ENCODE assay signal across 1 cellular context in genomic region chr7:108097703-108098102, GRCh38.
A peak's percentile ranks its signal among the peaks of the same experiment; 100 is the strongest.
TF ChIP-seq lines count a peak whose summit lies in the region.

No MANE protein-coding gene starts in this region.

TF ChIP-seq in K562, 482 proteins besides CTCF, POLR2A, EP300 and RAD21 (continued from another document and continues in another):
- TF ChIP-seq, protein P1, sequence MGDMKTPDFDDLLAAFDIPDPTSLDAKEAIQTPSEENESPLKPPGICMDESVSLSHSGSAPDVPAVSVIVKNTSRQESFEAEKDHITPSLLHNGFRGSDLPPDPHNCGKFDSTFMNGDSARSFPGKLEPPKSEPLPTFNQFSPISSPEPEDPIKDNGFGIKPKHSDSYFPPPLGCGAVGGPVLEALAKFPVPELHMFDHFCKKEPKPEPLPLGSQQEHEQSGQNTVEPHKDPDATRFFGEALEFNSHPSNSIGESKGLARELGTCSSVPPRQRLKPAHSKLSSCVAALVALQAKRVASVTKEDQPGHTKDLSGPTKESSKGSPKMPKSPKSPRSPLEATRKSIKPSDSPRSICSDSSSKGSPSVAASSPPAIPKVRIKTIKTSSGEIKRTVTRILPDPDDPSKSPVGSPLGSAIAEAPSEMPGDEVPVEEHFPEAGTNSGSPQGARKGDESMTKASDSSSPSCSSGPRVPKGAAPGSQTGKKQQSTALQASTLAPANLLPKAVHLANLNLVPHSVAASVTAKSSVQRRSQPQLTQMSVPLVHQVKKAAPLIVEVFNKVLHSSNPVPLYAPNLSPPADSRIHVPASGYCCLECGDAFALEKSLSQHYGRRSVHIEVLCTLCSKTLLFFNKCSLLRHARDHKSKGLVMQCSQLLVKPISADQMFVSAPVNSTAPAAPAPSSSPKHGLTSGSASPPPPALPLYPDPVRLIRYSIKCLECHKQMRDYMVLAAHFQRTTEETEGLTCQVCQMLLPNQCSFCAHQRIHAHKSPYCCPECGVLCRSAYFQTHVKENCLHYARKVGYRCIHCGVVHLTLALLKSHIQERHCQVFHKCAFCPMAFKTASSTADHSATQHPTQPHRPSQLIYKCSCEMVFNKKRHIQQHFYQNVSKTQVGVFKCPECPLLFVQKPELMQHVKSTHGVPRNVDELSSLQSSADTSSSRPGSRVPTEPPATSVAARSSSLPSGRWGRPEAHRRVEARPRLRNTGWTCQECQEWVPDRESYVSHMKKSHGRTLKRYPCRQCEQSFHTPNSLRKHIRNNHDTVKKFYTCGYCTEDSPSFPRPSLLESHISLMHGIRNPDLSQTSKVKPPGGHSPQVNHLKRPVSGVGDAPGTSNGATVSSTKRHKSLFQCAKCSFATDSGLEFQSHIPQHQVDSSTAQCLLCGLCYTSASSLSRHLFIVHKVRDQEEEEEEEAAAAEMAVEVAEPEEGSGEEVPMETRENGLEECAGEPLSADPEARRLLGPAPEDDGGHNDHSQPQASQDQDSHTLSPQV (IDR thresholded peaks at IDR 0.05): peak; percentile 45
- TF ChIP-seq ZNF431 (CRISPR knock-in tag; IDR thresholded peaks at IDR 0.05) (no peak), NR2F6 (CRISPR knock-in tag; IDR thresholded peaks at IDR 0.05) (no peak), GMEB1 (CRISPR knock-in tag; IDR thresholded peaks at IDR 0.05) (no peak), RERE (CRISPR knock-in tag; IDR thresholded peaks at IDR 0.05; ENCODE audit: borderline replicate concordance) (no peak), TEAD4 (IDR thresholded peaks at IDR 0.05; ENCODE audit: low read length) (0 out of 2 replicates have a peak, but pooled peaks have one; percentile 28), TEAD4 (CRISPR knock-in tag; IDR thresholded peaks at IDR 0.05; ENCODE audit: borderline replicate concordance) (no peak), ZNF764 (CRISPR knock-in tag; IDR thresholded peaks at IDR 0.05; ENCODE audit: low read depth) (no peak), U2AF2 (optimal IDR thresholded peaks at IDR 0.05; ENCODE audit: low read depth, low read length) (no peak), EP400 (IDR thresholded peaks at IDR 0.05) (peak; percentile 16; the same call in 1 of the 2 replicates), BCOR (IDR thresholded peaks at IDR 0.05) (no peak), PCBP1 (IDR thresholded peaks at IDR 0.05; ENCODE audit: low read depth, low read length, poor library complexity, severe bottlenecking) (no peak), ZNF707 (CRISPR knock-in tag; conservative IDR thresholded peaks at IDR 0.05) (no peak), GTF2F1 (IDR thresholded peaks at IDR 0.05; ENCODE audit: low read depth, low read length) (no peak), CBX3 (IDR thresholded peaks at IDR 0.05; ENCODE audit: borderline replicate concordance in 1 of 2, low read length in 2 of 2) (peak in 1 of 2 experiments; percentile 23; a peak in 1 of 3 replicates), RBM34 (IDR thresholded peaks at IDR 0.05; ENCODE audit: borderline replicate concordance, insufficient read depth, low read length) (no peak), ZKSCAN3 (CRISPR knock-in tag; IDR thresholded peaks at IDR 0.05) (no peak), RAD51 (IDR thresholded peaks at IDR 0.05; ENCODE audit: borderline replicate concordance, low read depth) (peak; percentile 5; the same call in 1 of the 2 replicates), ARNT (IDR thresholded peaks at IDR 0.05) (no peak), ZNF316 (IDR thresholded peaks at IDR 0.05) (no peak), HINFP (tag; conservative IDR thresholded peaks at IDR 0.05; ENCODE audit: low read depth) (no peak), NR2C2 (CRISPR knock-in tag; IDR thresholded peaks at IDR 0.05) (no peak), NR2C2 (tag; IDR thresholded peaks at IDR 0.05) (no peak), ESRRB (CRISPR knock-in tag; IDR thresholded peaks at IDR 0.05; ENCODE audit: borderline replicate concordance) (no peak), FIP1L1 (IDR thresholded peaks at IDR 0.05; ENCODE audit: low read depth, low read length, poor library complexity, severe bottlenecking) (no peak), NKRF (IDR thresholded peaks at IDR 0.05; ENCODE audit: borderline replicate concordance) (no peak), THAP12 (CRISPR knock-in tag; IDR thresholded peaks at IDR 0.05) (no peak), GATAD2B (IDR thresholded peaks at IDR 0.05; ENCODE audit: borderline replicate concordance) (peak; percentile 36; the same call in 1 of the 2 replicates), MAFF (IDR thresholded peaks at IDR 0.05; ENCODE audit: low read length) (no peak)
- TF ChIP-seq, protein P2, sequence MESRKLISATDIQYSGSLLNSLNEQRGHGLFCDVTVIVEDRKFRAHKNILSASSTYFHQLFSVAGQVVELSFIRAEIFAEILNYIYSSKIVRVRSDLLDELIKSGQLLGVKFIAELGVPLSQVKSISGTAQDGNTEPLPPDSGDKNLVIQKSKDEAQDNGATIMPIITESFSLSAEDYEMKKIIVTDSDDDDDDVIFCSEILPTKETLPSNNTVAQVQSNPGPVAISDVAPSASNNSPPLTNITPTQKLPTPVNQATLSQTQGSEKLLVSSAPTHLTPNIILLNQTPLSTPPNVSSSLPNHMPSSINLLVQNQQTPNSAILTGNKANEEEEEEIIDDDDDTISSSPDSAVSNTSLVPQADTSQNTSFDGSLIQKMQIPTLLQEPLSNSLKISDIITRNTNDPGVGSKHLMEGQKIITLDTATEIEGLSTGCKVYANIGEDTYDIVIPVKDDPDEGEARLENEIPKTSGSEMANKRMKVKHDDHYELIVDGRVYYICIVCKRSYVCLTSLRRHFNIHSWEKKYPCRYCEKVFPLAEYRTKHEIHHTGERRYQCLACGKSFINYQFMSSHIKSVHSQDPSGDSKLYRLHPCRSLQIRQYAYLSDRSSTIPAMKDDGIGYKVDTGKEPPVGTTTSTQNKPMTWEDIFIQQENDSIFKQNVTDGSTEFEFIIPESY (CRISPR knock-in tag; IDR thresholded peaks at IDR 0.05): peak; percentile 91
- TF ChIP-seq, protein P3, sequence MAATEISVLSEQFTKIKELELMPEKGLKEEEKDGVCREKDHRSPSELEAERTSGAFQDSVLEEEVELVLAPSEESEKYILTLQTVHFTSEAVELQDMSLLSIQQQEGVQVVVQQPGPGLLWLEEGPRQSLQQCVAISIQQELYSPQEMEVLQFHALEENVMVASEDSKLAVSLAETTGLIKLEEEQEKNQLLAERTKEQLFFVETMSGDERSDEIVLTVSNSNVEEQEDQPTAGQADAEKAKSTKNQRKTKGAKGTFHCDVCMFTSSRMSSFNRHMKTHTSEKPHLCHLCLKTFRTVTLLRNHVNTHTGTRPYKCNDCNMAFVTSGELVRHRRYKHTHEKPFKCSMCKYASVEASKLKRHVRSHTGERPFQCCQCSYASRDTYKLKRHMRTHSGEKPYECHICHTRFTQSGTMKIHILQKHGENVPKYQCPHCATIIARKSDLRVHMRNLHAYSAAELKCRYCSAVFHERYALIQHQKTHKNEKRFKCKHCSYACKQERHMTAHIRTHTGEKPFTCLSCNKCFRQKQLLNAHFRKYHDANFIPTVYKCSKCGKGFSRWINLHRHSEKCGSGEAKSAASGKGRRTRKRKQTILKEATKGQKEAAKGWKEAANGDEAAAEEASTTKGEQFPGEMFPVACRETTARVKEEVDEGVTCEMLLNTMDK (IDR thresholded peaks at IDR 0.05; ENCODE audit: borderline replicate concordance, insufficient read depth, low read depth, low read length, poor library complexity, severe bottlenecking): peak; percentile 46
